1 cellular context compared by ENCODE assay signal in the genomic region with DNA sequence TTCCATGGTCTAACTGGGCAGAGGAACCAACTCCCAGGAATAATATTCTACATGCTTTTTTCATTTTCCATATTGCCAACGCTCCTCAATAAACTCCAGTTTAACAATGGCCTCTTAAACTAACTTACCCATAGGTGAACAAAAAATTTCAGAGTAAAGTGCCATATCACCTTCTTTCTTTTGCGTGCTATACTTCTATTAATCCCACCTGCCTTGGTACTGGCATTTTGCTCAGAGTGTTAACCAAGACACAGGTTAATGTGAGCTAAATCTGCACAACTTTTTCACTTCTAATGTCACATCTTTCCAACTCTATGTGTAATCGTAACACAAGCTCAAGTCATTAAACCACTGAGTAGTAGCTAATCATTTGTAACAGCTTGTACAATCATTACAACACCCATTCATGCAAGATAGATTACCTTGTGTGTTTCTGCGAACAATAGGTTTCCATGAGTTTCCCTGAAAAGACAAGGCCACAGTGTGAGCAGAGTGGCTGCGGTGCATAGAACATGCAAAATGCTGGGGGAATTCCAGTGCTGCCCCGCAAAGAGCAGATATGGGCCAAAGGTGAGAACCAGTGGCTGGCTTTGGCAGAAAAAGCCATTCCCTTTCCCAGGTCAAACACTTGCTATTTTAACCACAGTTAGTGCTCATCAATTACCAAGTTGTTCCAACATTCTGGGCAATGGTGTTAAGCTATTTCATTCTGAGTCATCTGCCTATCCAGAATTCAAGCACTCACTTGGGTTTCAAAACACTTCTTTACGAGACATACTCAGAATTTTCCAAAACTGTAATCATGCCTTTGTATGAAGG.
TF ChIP-seq lines count a peak whose summit lies in the region.

No MANE protein-coding gene starts in this region.

TF ChIP-seq in H1, 55 proteins besides CTCF, POLR2A, EP300 and RAD21 (continued from another document):
- TF ChIP-seq, protein P1, sequence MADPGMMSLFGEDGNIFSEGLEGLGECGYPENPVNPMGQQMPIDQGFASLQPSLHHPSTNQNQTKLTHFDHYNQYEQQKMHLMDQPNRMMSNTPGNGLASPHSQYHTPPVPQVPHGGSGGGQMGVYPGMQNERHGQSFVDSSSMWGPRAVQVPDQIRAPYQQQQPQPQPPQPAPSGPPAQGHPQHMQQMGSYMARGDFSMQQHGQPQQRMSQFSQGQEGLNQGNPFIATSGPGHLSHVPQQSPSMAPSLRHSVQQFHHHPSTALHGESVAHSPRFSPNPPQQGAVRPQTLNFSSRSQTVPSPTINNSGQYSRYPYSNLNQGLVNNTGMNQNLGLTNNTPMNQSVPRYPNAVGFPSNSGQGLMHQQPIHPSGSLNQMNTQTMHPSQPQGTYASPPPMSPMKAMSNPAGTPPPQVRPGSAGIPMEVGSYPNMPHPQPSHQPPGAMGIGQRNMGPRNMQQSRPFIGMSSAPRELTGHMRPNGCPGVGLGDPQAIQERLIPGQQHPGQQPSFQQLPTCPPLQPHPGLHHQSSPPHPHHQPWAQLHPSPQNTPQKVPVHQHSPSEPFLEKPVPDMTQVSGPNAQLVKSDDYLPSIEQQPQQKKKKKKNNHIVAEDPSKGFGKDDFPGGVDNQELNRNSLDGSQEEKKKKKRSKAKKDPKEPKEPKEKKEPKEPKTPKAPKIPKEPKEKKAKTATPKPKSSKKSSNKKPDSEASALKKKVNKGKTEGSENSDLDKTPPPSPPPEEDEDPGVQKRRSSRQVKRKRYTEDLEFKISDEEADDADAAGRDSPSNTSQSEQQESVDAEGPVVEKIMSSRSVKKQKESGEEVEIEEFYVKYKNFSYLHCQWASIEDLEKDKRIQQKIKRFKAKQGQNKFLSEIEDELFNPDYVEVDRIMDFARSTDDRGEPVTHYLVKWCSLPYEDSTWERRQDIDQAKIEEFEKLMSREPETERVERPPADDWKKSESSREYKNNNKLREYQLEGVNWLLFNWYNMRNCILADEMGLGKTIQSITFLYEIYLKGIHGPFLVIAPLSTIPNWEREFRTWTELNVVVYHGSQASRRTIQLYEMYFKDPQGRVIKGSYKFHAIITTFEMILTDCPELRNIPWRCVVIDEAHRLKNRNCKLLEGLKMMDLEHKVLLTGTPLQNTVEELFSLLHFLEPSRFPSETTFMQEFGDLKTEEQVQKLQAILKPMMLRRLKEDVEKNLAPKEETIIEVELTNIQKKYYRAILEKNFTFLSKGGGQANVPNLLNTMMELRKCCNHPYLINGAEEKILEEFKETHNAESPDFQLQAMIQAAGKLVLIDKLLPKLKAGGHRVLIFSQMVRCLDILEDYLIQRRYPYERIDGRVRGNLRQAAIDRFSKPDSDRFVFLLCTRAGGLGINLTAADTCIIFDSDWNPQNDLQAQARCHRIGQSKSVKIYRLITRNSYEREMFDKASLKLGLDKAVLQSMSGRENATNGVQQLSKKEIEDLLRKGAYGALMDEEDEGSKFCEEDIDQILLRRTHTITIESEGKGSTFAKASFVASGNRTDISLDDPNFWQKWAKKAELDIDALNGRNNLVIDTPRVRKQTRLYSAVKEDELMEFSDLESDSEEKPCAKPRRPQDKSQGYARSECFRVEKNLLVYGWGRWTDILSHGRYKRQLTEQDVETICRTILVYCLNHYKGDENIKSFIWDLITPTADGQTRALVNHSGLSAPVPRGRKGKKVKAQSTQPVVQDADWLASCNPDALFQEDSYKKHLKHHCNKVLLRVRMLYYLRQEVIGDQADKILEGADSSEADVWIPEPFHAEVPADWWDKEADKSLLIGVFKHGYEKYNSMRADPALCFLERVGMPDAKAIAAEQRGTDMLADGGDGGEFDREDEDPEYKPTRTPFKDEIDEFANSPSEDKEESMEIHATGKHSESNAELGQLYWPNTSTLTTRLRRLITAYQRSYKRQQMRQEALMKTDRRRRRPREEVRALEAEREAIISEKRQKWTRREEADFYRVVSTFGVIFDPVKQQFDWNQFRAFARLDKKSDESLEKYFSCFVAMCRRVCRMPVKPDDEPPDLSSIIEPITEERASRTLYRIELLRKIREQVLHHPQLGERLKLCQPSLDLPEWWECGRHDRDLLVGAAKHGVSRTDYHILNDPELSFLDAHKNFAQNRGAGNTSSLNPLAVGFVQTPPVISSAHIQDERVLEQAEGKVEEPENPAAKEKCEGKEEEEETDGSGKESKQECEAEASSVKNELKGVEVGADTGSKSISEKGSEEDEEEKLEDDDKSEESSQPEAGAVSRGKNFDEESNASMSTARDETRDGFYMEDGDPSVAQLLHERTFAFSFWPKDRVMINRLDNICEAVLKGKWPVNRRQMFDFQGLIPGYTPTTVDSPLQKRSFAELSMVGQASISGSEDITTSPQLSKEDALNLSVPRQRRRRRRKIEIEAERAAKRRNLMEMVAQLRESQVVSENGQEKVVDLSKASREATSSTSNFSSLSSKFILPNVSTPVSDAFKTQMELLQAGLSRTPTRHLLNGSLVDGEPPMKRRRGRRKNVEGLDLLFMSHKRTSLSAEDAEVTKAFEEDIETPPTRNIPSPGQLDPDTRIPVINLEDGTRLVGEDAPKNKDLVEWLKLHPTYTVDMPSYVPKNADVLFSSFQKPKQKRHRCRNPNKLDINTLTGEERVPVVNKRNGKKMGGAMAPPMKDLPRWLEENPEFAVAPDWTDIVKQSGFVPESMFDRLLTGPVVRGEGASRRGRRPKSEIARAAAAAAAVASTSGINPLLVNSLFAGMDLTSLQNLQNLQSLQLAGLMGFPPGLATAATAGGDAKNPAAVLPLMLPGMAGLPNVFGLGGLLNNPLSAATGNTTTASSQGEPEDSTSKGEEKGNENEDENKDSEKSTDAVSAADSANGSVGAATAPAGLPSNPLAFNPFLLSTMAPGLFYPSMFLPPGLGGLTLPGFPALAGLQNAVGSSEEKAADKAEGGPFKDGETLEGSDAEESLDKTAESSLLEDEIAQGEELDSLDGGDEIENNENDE (IDR thresholded peaks at IDR 0.05; ENCODE audit: insufficient replicate concordance, low read length), result no peak
